14 cellular contexts compared by ENCODE assay signal in genomic region chr21:33849839-33850238, GRCh38.
"Had no signal": no experiment of that assay in that cellular context is flagged by ENCODE, and none has a peak within 500 bp of the region (broad histone marks: within the 10 kb centered on the region; RNA-seq: fewer than 3 reads in every experiment).

No MANE protein-coding gene starts in this region.

- H3K36me3 ChIP-seq: thoracic aorta, vagina had no signal

- H3K27me3 ChIP-seq: vagina had no signal

- H3K4me3 ChIP-seq: thoracic aorta, vagina had no signal

- ATAC-seq: left ventricle myocardium superior; natural killer cell treated with Interleukin-12 subunit alpha and Interleukin-12 subunit beta and Interleukin-15 and Interleukin-18, amount 100 ng/mL, for 72 hours had no signal

- DNase-seq: activated CD4-positive, alpha-beta T cell treated with anti-CD3 and anti-CD28 coated beads, Interleukin-2, amount 50 U/mL, for 48 hours; activated effector memory CD4-positive, alpha-beta T cell treated with Interleukin-2 at 50 U/mL for 16 hours; activated naive CD4-positive, alpha-beta T cell treated with anti-CD3 and anti-CD28 coated beads for 36 hours; activated naive CD8-positive, alpha-beta T cell treated with anti-CD3 and anti-CD28 coated beads, Interleukin-2, amount 10 ng/mL, durations not matched to agents 7 days and 5 days; activated T-cell treated with anti-CD3 and anti-CD28 coated beads, Interleukin-2, amount 50 U/mL, for 48 hours; effector CD8-positive, alpha-beta T cell; foreskin melanocyte; hippocampal formation; left ventricle myocardium superior; stimulated activated CD4-positive, alpha-beta T cell treated with anti-CD3 and anti-CD28 coated beads, Interleukin-4, amount 100 ng/mL, for 24 hours; stimulated activated naive CD4-positive, alpha-beta T cell treated with Interleukin-2 at 50 U/mL for 16 hours had no signal

- H3K9me3 ChIP-seq: thoracic aorta, vagina had no signal

- H3K27ac ChIP-seq: thoracic aorta, vagina had no signal
